In genomic region chr12:12823308-12823707, GRCh38 we compare ENCODE assay signal across 19 cellular contexts. TPM values are rescaled to one million over a fixed set of nuclear protein-coding genes. Genes with fewer than 3 reads are reported as not detected.
DNase-seq lines count a peak whose midpoint lies in the region; ATAC-seq and TF ChIP-seq lines count a peak whose summit lies in the region.
"Had no signal": no experiment of that assay in that cellular context is flagged by ENCODE, and none has a peak within 500 bp of the region (broad histone marks: within the 10 kb centered on the region; RNA-seq: fewer than 3 reads in every experiment).

No MANE protein-coding gene starts in this region.

- no peak for TF ChIP-seq POLR2A in thyroid gland (IDR thresholded peaks at IDR 0.05)

- H3K27ac ChIP-seq in thyroid gland: peak overlapping the region; percentile 63 to 74 (median 68)
- H3K27ac ChIP-seq: 22Rv1, neutrophil, Peyer's patch, spleen had no signal

- DNase-seq in activated CD4-positive, alpha-beta T cell treated with anti-CD3 and anti-CD28 coated beads for 36 hours: no peak
- no peak for DNase-seq in activated CD4-positive, alpha-beta T cell treated with anti-CD3 and anti-CD28 coated beads, Interleukin-2, amount 50 U/mL, for 1 hour
- peak; percentile 84 for DNase-seq in fibroblast of the aortic adventitia (ENCODE audit: low read depth)
- no peak for DNase-seq in thyroid gland
- DNase-seq in ureter (ENCODE audit: low spot score): no peak
- DNase-seq in NCI-H774 (lab: John Stamatoyannopoulos, UW): no peak
- no peak for DNase-seq in activated effector memory CD4-positive, alpha-beta T cell treated with Interleukin-2 at 50 U/mL for 16 hours
- DNase-seq: activated CD8-positive, alpha-beta T cell treated with anti-CD3 and anti-CD28 coated beads, Interleukin-2, amount 10 ng/mL, durations not matched to agents 7 days and 5 days; activated naive CD4-positive, alpha-beta T cell treated with Interleukin-2 at 50 U/mL for 16 hours; cerebellar nuclear complex; COR-L47; erythroblast; NCI-H1105 treated with DMSO at 0.1 percent for 48 hours; Peyer's patch; spleen had no signal

- H3K4me3 ChIP-seq in fibroblast of the aortic adventitia (ENCODE audit: low read depth, low read length) (no peak overlapping the region), thyroid gland (replicated peaks in 1 of 3) (no peak overlapping the region)
- H3K4me3 ChIP-seq: lung, Peyer's patch, spleen had no signal

- peaks cover 27% of the 10 kb centered on the region for H3K4me1 Mint-ChIP-seq in activated CD4-positive, alpha-beta T cell treated with anti-CD3 and anti-CD28 coated beads for 36 hours

- 75 to 90% methylated on average over 2 of the region's 2 CpGs for WGBS in thyroid gland, 2 donors

- H3K36me3 ChIP-seq in thyroid gland: peaks cover 46 to 57% of the 10 kb centered on the region in 2 donors

- CTCF ChIA-PET in activated CD4-positive, alpha-beta T cell treated with anti-CD3 and anti-CD28 coated beads for 36 hours (lab: Charles Lee): no interaction called here

- H3K9me3 Mint-ChIP-seq in activated CD4-positive, alpha-beta T cell treated with anti-CD3 and anti-CD28 coated beads for 36 hours (ENCODE audit: low read depth): no peaks in the 10 kb centered on the region

- H3K27me3 Mint-ChIP-seq in activated CD4-positive, alpha-beta T cell treated with anti-CD3 and anti-CD28 coated beads for 36 hours: no peaks in the 10 kb centered on the region

- H3K27me3 ChIP-seq in thyroid gland: no peaks in the 10 kb centered on the region
- H3K27me3 ChIP-seq: neutrophil, Peyer's patch, spleen had no signal

- ATAC-seq in activated CD4-positive, alpha-beta T cell treated with anti-CD3 and anti-CD28 coated beads for 36 hours: no peak
- no peak for ATAC-seq in SK-N-SH treated with all-trans-retinoic acid at 6 μM for 48 hours
- ATAC-seq: activated CD8-positive, alpha-beta T cell treated with anti-CD3 and anti-CD28 coated beads, Interleukin-2, amount 10 ng/mL, durations not matched to agents 7 days and 5 days had no signal

- no peaks in the 10 kb centered on the region for H3K9me3 ChIP-seq in thyroid gland
- H3K9me3 ChIP-seq: neutrophil, Peyer's patch, spleen had no signal

- peaks cover 72% of the 10 kb centered on the region for H3K36me3 Mint-ChIP-seq in activated CD4-positive, alpha-beta T cell treated with anti-CD3 and anti-CD28 coated beads for 36 hours (ENCODE audit: low read depth)

- peak overlapping the region; percentile 1 for H3K27ac Mint-ChIP-seq in activated CD4-positive, alpha-beta T cell treated with anti-CD3 and anti-CD28 coated beads for 36 hours
- H3K27ac Mint-ChIP-seq: activated CD8-positive, alpha-beta T cell treated with anti-CD3 and anti-CD28 coated beads, Interleukin-2, amount 10 ng/mL, durations not matched to agents 7 days and 5 days had no signal

- H3K4me3 Mint-ChIP-seq in activated CD4-positive, alpha-beta T cell treated with anti-CD3 and anti-CD28 coated beads for 36 hours: no peak overlapping the region
- H3K4me3 Mint-ChIP-seq: activated CD8-positive, alpha-beta T cell treated with anti-CD3 and anti-CD28 coated beads, Interleukin-2, amount 10 ng/mL, durations not matched to agents 7 days and 5 days had no signal

- TF ChIP-seq CTCF in fibroblast of the aortic adventitia (IDR thresholded peaks at IDR 0.05; ENCODE audit: insufficient read depth, low read length): no peak
- no peak for TF ChIP-seq CTCF in thyroid gland (IDR thresholded peaks at IDR 0.05)

- intact Hi-C loops in activated CD4-positive, alpha-beta T cell treated with anti-CD3 and anti-CD28 coated beads for 36 hours (cut with DNase I, micrococcal nuclease): no loop called here
- intact Hi-C loops in thyroid gland (cut with DNase I): no loop called here

- POLR2A ChIA-PET in activated CD4-positive, alpha-beta T cell treated with anti-CD3 and anti-CD28 coated beads for 36 hours (lab: Charles Lee): interaction anchor here (1.1 kb wide), 1 partner anchor 27 kb away, joined by 3 read pairs; no protein-coding TSS in a partner anchor

- peaks cover 45 to 48% of the 10 kb centered on the region in 2 donors for H3K4me1 ChIP-seq in thyroid gland

TF ChIP-seq in SK-N-SH treated with all-trans-retinoic acid at 6 μM for 48 hours, 23 proteins besides CTCF, POLR2A, EP300 and RAD21:
- no peak for TF ChIP-seq BACH2 (CRISPR knock-in tag; IDR thresholded peaks at IDR 0.05; ENCODE audit: borderline replicate concordance)
- TF ChIP-seq TOX (CRISPR knock-in tag; IDR thresholded peaks at IDR 0.05; ENCODE audit: borderline replicate concordance): no peak
- TF ChIP-seq CSDC2 (CRISPR knock-in tag; IDR thresholded peaks at IDR 0.05): 0 out of 2 replicates have a peak, but pooled peaks have one; percentile 6
- TF ChIP-seq ZFP30 (CRISPR knock-in tag; IDR thresholded peaks at IDR 0.05): no peak
- TF ChIP-seq TCF4 (CRISPR knock-in tag; IDR thresholded peaks at IDR 0.05; ENCODE audit: borderline replicate concordance): no peak; the same call in 1 of the 2 replicates
- TF ChIP-seq ESRRG (CRISPR knock-in tag; IDR thresholded peaks at IDR 0.05): 0 out of 2 replicates have a peak, but pooled peaks have one; percentile 13
- no peak for TF ChIP-seq POU6F1 (CRISPR knock-in tag; IDR thresholded peaks at IDR 0.05; ENCODE audit: borderline replicate concordance, low read depth)
- TF ChIP-seq ZNF8 (CRISPR knock-in tag; IDR thresholded peaks at IDR 0.05): no peak
- TF ChIP-seq, protein P1, sequence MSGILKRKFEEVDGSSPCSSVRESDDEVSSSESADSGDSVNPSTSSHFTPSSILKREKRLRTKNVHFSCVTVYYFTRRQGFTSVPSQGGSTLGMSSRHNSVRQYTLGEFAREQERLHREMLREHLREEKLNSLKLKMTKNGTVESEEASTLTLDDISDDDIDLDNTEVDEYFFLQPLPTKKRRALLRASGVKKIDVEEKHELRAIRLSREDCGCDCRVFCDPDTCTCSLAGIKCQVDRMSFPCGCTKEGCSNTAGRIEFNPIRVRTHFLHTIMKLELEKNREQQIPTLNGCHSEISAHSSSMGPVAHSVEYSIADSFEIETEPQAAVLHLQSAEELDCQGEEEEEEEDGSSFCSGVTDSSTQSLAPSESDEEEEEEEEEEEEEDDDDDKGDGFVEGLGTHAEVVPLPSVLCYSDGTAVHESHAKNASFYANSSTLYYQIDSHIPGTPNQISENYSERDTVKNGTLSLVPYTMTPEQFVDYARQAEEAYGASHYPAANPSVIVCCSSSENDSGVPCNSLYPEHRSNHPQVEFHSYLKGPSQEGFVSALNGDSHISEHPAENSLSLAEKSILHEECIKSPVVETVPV (CRISPR knock-in tag; IDR thresholded peaks at IDR 0.05): peak; percentile 44; the same call in 1 of the 2 replicates
- TF ChIP-seq ARNTL (CRISPR knock-in tag; IDR thresholded peaks at IDR 0.05; ENCODE audit: borderline replicate concordance, low read depth): no peak
- TF ChIP-seq, protein P2, sequence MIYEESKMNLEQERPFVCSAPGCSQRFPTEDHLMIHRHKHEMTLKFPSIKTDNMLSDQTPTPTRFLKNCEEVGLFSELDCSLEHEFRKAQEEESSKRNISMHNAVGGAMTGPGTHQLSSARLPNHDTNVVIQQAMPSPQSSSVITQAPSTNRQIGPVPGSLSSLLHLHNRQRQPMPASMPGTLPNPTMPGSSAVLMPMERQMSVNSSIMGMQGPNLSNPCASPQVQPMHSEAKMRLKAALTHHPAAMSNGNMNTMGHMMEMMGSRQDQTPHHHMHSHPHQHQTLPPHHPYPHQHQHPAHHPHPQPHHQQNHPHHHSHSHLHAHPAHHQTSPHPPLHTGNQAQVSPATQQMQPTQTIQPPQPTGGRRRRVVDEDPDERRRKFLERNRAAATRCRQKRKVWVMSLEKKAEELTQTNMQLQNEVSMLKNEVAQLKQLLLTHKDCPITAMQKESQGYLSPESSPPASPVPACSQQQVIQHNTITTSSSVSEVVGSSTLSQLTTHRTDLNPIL (CRISPR knock-in tag; IDR thresholded peaks at IDR 0.05; ENCODE audit: low read depth): peak; percentile 90
- 0 out of 2 replicates have a peak, but pooled peaks have one; percentile 49 for TF ChIP-seq ZNF565 (CRISPR knock-in tag; conservative IDR thresholded peaks at IDR 0.05; ENCODE audit: low read depth)
- TF ChIP-seq ISL1 (CRISPR knock-in tag; IDR thresholded peaks at IDR 0.05): peak; percentile 93

RNA-seq across cellular contexts. Expression of gene DDX47, which starts 10.2 kb away (rescaled TPM):
- total RNA-seq in activated CD4-positive, alpha-beta T cell treated with anti-CD3 and anti-CD28 coated beads for 36 hours: 10 to 100 TPM; 91.3 to 91.9 TPM
- 55.3 and 68.4 TPM in 2 replicates for total RNA-seq in fibroblast of the aortic adventitia (ENCODE audit: low replicate concordance)
- 10 to 100 TPM; 75.5 to 94.2 (median 81.8) TPM for total RNA-seq in thyroid gland
- 79.7 TPM for total RNA-seq in ureter

RNA-seq across cellular contexts. Expression of gene APOLD1, which starts 37.8 kb away (rescaled TPM):
- 1 to 10 TPM; 3.5 to 7.0 TPM for total RNA-seq in activated CD4-positive, alpha-beta T cell treated with anti-CD3 and anti-CD28 coated beads for 36 hours
- total RNA-seq in fibroblast of the aortic adventitia (ENCODE audit: low replicate concordance) (3.6 and 9.2 TPM in 2 replicates), thyroid gland (10 to 100 TPM; 34.1 to 72.7 (median 49.5) TPM), ureter (35.9 TPM)
